In genomic region chr14:77320238-77320935, GRCh38 we compare ENCODE assay signal across 8 cellular contexts. TPM values are rescaled to one million over a fixed set of nuclear protein-coding genes. Genes with fewer than 3 reads are reported as not detected.
DNase-seq lines count a peak whose midpoint lies in the region; ATAC-seq, FAIRE-seq and TF ChIP-seq lines count a peak whose summit lies in the region.

A gene with protein sequence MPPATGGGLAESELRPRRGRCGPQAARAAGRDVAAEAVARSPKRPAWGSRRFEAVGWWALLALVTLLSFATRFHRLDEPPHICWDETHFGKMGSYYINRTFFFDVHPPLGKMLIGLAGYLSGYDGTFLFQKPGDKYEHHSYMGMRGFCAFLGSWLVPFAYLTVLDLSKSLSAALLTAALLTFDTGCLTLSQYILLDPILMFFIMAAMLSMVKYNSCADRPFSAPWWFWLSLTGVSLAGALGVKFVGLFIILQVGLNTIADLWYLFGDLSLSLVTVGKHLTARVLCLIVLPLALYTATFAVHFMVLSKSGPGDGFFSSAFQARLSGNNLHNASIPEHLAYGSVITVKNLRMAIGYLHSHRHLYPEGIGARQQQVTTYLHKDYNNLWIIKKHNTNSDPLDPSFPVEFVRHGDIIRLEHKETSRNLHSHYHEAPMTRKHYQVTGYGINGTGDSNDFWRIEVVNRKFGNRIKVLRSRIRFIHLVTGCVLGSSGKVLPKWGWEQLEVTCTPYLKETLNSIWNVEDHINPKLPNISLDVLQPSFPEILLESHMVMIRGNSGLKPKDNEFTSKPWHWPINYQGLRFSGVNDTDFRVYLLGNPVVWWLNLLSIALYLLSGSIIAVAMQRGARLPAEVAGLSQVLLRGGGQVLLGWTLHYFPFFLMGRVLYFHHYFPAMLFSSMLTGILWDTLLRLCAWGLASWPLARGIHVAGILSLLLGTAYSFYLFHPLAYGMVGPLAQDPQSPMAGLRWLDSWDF (minus strand): TSS chr14:77320883. CDS start chr14:77320681, 202 bp downstream.

- POLR2A ChIA-PET in activated naive CD8-positive, alpha-beta T cell treated with anti-CD3 and anti-CD28 coated beads, Interleukin-2, amount 10 ng/mL, durations not matched to agents 7 days and 5 days (lab: Charles Lee): interaction anchor here (1.0 to 2.3 kb wide), 7 partner anchors 9 to 508 kb away, joined by 3 to 23 read pairs (median 4); partner anchors contain the start of genes AHSA1, ANGEL1, SAMD15 and TMED8

- H3K9me2 ChIP-seq in SU-DHL-6 (replicated peaks; ENCODE audit: insufficient read depth, low read length): no peaks in the 10 kb centered on the region

- H3K27me3 Mint-ChIP-seq in activated naive CD8-positive, alpha-beta T cell treated with anti-CD3 and anti-CD28 coated beads, Interleukin-2, amount 10 ng/mL, durations not matched to agents 7 days and 5 days: no peaks in the 10 kb centered on the region

- H3F3A ChIP-seq in SU-DHL-6 (ENCODE audit: insufficient read depth): no peaks in the 10 kb centered on the region

- no peaks in the 10 kb centered on the region for H3K9me3 Mint-ChIP-seq in activated naive CD8-positive, alpha-beta T cell treated with anti-CD3 and anti-CD28 coated beads, Interleukin-2, amount 10 ng/mL, durations not matched to agents 7 days and 5 days

- intact Hi-C loops in head of caudate nucleus (cut with DNase I) (loop anchor here (2.0 to 10.0 kb wide), 3 partner anchors 56 to 234 kb away; partner anchors contain the start of genes SAMD15, TMED8 and VIPAS39), pancreas (cut with DNase I) (no loop called here), tibial artery (cut with DNase I; ENCODE audit: low total_unique reads) (no loop called here)

- WGBS in pancreas, 2 donors: 0 to 2% methylated on average over 34 to 69 of the region's 69 CpGs

- H3K4me1 ChIP-seq in pancreas (peaks cover 0 to 13% (median 6%) of the 10 kb centered on the region in 3 donors), tibial artery (peaks cover 0 to 34% (median 16%) of the 10 kb centered on the region in 4 donors)

- H3K36me3 ChIP-seq in SU-DHL-6 (ENCODE audit: low read length): no peaks in the 10 kb centered on the region
- H3K36me3 ChIP-seq in pancreas: no peaks in the 10 kb centered on the region
- H3K36me3 ChIP-seq in tibial artery: no peaks in the 10 kb centered on the region

- peak within 1 kb of the TSS; percentile 89 for H3K4me2 ChIP-seq in SU-DHL-6 (ENCODE audit: low read depth, low read length, poor library complexity, severe bottlenecking)

- H3K9me3 ChIP-seq in SU-DHL-6 (ENCODE audit: insufficient read depth, low read length) (no peaks in the 10 kb centered on the region), pancreas (no peaks in the 10 kb centered on the region), tibial artery (no peaks in the 10 kb centered on the region)

- H3K4me3 Mint-ChIP-seq in activated naive CD8-positive, alpha-beta T cell treated with anti-CD3 and anti-CD28 coated beads, Interleukin-2, amount 10 ng/mL, durations not matched to agents 7 days and 5 days: peak within 1 kb of the TSS; percentile 95

- peak within 1 kb of the TSS; percentile 99 for H3K27ac Mint-ChIP-seq in activated naive CD8-positive, alpha-beta T cell treated with anti-CD3 and anti-CD28 coated beads, Interleukin-2, amount 10 ng/mL, durations not matched to agents 7 days and 5 days

- peak within 1 kb of the TSS; percentile 67 for H3K9ac ChIP-seq in SU-DHL-6 (ENCODE audit: low read length)

- DNase-seq in GM12864 (ENCODE audit: low read depth): peak; percentile 62
- DNase-seq in NCI-H1092 (lab: John Stamatoyannopoulos, UW): peak; percentile 88
- peak; percentile 93 for DNase-seq in activated naive CD8-positive, alpha-beta T cell treated with anti-CD3 and anti-CD28 coated beads, Interleukin-2, amount 10 ng/mL, durations not matched to agents 7 days and 5 days
- DNase-seq in head of caudate nucleus: peak; percentile 91 to 98 (median 96)
- peak; percentile 91 to 97 (median 94) for DNase-seq in pancreas
- peak; percentile 94 to 97 for DNase-seq in tibial artery

- peak within 1 kb of the TSS; percentile 74 for H2AFZ ChIP-seq in SU-DHL-6 (ENCODE audit: low read depth, low read length, severe bottlenecking)

- TF ChIP-seq CTCF in GM12864 (IDR thresholded peaks at IDR 0.05; ENCODE audit: low read depth, low read length, missing control alignments): peak; percentile 25
- TF ChIP-seq CTCF in SU-DHL-6 (IDR thresholded peaks at IDR 0.05; ENCODE audit: insufficient read depth, low read length, poor library complexity, severe bottlenecking): peak; percentile 37
- peak in 2 of 4 donors; percentile 32 to 33 for TF ChIP-seq CTCF in pancreas (IDR thresholded peaks at IDR 0.05)
- TF ChIP-seq CTCF in tibial artery (IDR thresholded peaks at IDR 0.05): peak; percentile 52 to 60

- H3K36me3 Mint-ChIP-seq in activated naive CD8-positive, alpha-beta T cell treated with anti-CD3 and anti-CD28 coated beads, Interleukin-2, amount 10 ng/mL, durations not matched to agents 7 days and 5 days: no peaks in the 10 kb centered on the region

- ATAC-seq in HG02588 (IDR thresholded peaks at IDR 0.05; ENCODE audit: unreplicated experiment) (peak; percentile 64), pancreas (peak; percentile 72 to 84 (median 79))
- ATAC-seq in activated naive CD8-positive, alpha-beta T cell treated with anti-CD3 and anti-CD28 coated beads, Interleukin-2, amount 10 ng/mL, durations not matched to agents 7 days and 5 days (ENCODE audit: low read depth): peak; percentile 37

- H4K20me1 ChIP-seq in SU-DHL-6 (ENCODE audit: low read depth, low read length): no peaks in the 10 kb centered on the region

- no peak for FAIRE-seq in pancreas (lab: Jason Lieb, UNC)

- H3K27ac ChIP-seq in SU-DHL-6 (ENCODE audit: low read depth, low read length): peak within 1 kb of the TSS; percentile 88
- H3K27ac ChIP-seq in pancreas: peak within 1 kb of the TSS; percentile 93 to 98 (median 94)
- H3K27ac ChIP-seq in tibial artery: peak within 1 kb of the TSS; percentile 94 to 97

- H3K79me2 ChIP-seq in SU-DHL-6 (ENCODE audit: insufficient read depth, low read length): peaks cover 6% of the 10 kb centered on the region; the same call in 1 of the 2 replicates

- H3K27me3 ChIP-seq in SU-DHL-6 (ENCODE audit: low read length) (no peaks in the 10 kb centered on the region), pancreas (no peaks in the 10 kb centered on the region), tibial artery (no peaks in the 10 kb centered on the region)

- H3K4me1 Mint-ChIP-seq in activated naive CD8-positive, alpha-beta T cell treated with anti-CD3 and anti-CD28 coated beads, Interleukin-2, amount 10 ng/mL, durations not matched to agents 7 days and 5 days: peaks cover 15% of the 10 kb centered on the region

- H3K4me3 ChIP-seq in GM12864 (ENCODE audit: low read depth, low read length) (peak within 1 kb of the TSS; percentile 91), SU-DHL-6 (ENCODE audit: insufficient read depth, low read length, poor library complexity, severe bottlenecking) (peak within 1 kb of the TSS; percentile 74), pancreas (peak within 1 kb of the TSS; percentile 94 to 99 (median 97)), tibial artery (peak within 1 kb of the TSS; percentile 90 to 95)

RNA-seq across cellular contexts. Expression of the gene that starts here (rescaled TPM):
- total RNA-seq in activated naive CD8-positive, alpha-beta T cell treated with anti-CD3 and anti-CD28 coated beads, Interleukin-2, amount 10 ng/mL, durations not matched to agents 7 days and 5 days: 10 to 100 TPM in 1 of 2 experiments, 1 to 10 TPM in 1; 9.3 to 10.6 TPM
- 10 to 100 TPM; 11.9 to 26.2 (median 14.7) TPM for total RNA-seq in pancreas
- polyA plus RNA-seq in pancreas: 10 to 100 TPM; 27.5 to 29.5 TPM

Comparison
In these comparisons a context has a peak if more than half of its experiments do, and no peak if none do; other contexts are left out.
1. Peak in every context shown above with its lines: DNase-seq, ATAC-seq, H3K4me3 ChIP-seq and H3K27ac ChIP-seq.